8 cellular contexts compared by ENCODE assay signal in the genomic region with DNA sequence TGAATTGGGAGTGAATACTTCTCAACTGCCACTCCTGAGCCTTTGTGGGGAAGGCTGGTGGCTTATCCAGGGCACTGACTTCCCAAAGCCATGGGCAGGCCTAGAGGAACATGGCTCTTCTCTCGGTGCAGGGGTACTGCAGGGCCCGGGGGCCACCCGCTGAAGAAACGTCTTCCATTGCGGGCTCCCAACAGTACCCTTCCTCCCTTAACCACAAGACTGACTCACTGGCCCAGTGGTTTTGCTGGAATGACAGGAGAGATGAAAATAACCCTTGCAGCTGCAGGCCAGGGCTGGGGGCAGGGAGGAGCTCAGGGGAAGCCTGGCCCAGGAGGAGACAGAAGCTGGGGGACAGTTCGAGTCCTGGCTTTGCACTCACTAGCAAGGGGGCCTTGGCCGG.
A peak's percentile ranks its signal among the peaks of the same experiment; 100 is the strongest.
DNase-seq lines count a peak whose midpoint lies in the region; ATAC-seq and TF ChIP-seq lines count a peak whose summit lies in the region.

No MANE protein-coding gene starts in this region.

- peak overlapping the region; percentile 15 for H3K27ac Mint-ChIP-seq in T-helper 2 cell treated with Interferon-gamma antibody and Interleukin-4, amounts not matched to agents 5 μg/mL and 100 μg/mL, for 36 hours

- H3K9me3 Mint-ChIP-seq in T-helper 2 cell treated with Interferon-gamma antibody and Interleukin-4, amounts not matched to agents 5 μg/mL and 100 μg/mL, for 36 hours, result no peaks in the 10 kb centered on the region

- H3K4me1 Mint-ChIP-seq in T-helper 2 cell treated with Interferon-gamma antibody and Interleukin-4, amounts not matched to agents 5 μg/mL and 100 μg/mL, for 36 hours (ENCODE audit: low read depth), result peaks cover 21% of the 10 kb centered on the region

- no peaks in the 10 kb centered on the region for H3K27me3 Mint-ChIP-seq in T-helper 2 cell treated with Interferon-gamma antibody and Interleukin-4, amounts not matched to agents 5 μg/mL and 100 μg/mL, for 36 hours (ENCODE audit: low read depth)

- peaks cover 16% of the 10 kb centered on the region for H3K36me3 Mint-ChIP-seq in T-helper 2 cell treated with Interferon-gamma antibody and Interleukin-4, amounts not matched to agents 5 μg/mL and 100 μg/mL, for 36 hours (ENCODE audit: low read depth)

- DNase-seq in T-helper 2 cell treated with Interferon-gamma antibody and Interleukin-4, amounts not matched to agents 5 μg/mL and 100 μg/mL, for 36 hours (ENCODE audit: low spot score), result no peak
- DNase-seq in T-helper 2 cell (no peak), T1000 (lab: John Stamatoyannopoulos, UW) (peak; percentile 54), fibroblast of pulmonary artery (ENCODE audit: low read depth) (peak; percentile 94), stromal cell of bone marrow (ENCODE audit: low read depth) (peak; percentile 90), inferior parietal cortex (ENCODE audit: extremely low spot score) (no peak), NCI-H1105 treated with DMSO at 0.1 percent for 48 hours (lab: John Stamatoyannopoulos, UW) (no peak)

- H3K4me3 Mint-ChIP-seq in T-helper 2 cell treated with Interferon-gamma antibody and Interleukin-4, amounts not matched to agents 5 μg/mL and 100 μg/mL, for 36 hours, result no peak overlapping the region

- no peak for ATAC-seq in HG02840 (IDR thresholded peaks at IDR 0.05; ENCODE audit: low FRiP score, unreplicated experiment)

- no peak for TF ChIP-seq CTCF in fibroblast of pulmonary artery (IDR thresholded peaks at IDR 0.05; ENCODE audit: low read length, missing control alignments)

- peak overlapping the region; percentile 14 for H3K4me3 ChIP-seq in fibroblast of pulmonary artery (replicated peaks; ENCODE audit: low read depth, low read length)

Comparison
In these comparisons a context has a peak if more than half of its experiments do, and no peak if none do; other contexts are left out.
1. DNase-seq: peak in T1000 (single experiment), fibroblast of pulmonary artery (single experiment) and stromal cell of bone marrow (single experiment); none in T-helper 2 cell treated with Interferon-gamma antibody and Interleukin-4, amounts not matched to agents 5 μg/mL and 100 μg/mL, for 36 hours (single experiment), T-helper 2 cell (0 of 5), inferior parietal cortex (single experiment) and NCI-H1105 treated with DMSO at 0.1 percent for 48 hours (single experiment).